26 cellular contexts compared by ENCODE assay signal in genomic region chr6:20013485-20013884, GRCh38.
DNase-seq lines count a peak whose midpoint lies in the region; ATAC-seq, FAIRE-seq and TF ChIP-seq lines count a peak whose summit lies in the region.
"Had no signal": no experiment of that assay in that cellular context is flagged by ENCODE, and none has a peak within 500 bp of the region (broad histone marks: within the 10 kb centered on the region; RNA-seq: fewer than 3 reads in every experiment).

No MANE protein-coding gene starts in this region.

- no peak for ATAC-seq in GM19324 (IDR thresholded peaks at IDR 0.05; ENCODE audit: low FRiP score, unreplicated experiment)
- ATAC-seq: GM12878, Panc1 had no signal

- FAIRE-seq in GM19239 (lab: Jason Lieb, UNC): no peak
- FAIRE-seq: GM12878, H54 had no signal

- no peak overlapping the region for H3K4me3 ChIP-seq in adrenal gland
- H3K4me3 ChIP-seq: BLaER1, GM12878 had no signal

- H3K9me3 ChIP-seq in adrenal gland (replicated peaks in 1 of 3): no peaks in the 10 kb centered on the region
- H3K9me3 ChIP-seq: BLaER1, Caco-2, SK-N-SH had no signal

- H3K4me1 ChIP-seq in adrenal gland (replicated peaks in 1 of 2): no peaks in the 10 kb centered on the region
- H3K4me1 ChIP-seq: Caco-2 had no signal

- no peak for TF ChIP-seq CTCF in adrenal gland (IDR thresholded peaks at IDR 0.05)

- no peak overlapping the region for H3K27ac ChIP-seq in substantia nigra (ENCODE audit: low read depth, low read length, poor library complexity, severe bottlenecking)
- no peak overlapping the region for H3K27ac ChIP-seq in adrenal gland
- H3K27ac ChIP-seq: BLaER1 had no signal

- TF ChIP-seq POLR2A in adrenal gland (IDR thresholded peaks at IDR 0.05): no peak

- no peaks in the 10 kb centered on the region for H3K27me3 ChIP-seq in adrenal gland
- H3K27me3 ChIP-seq: BLaER1 had no signal

- H3K36me3 ChIP-seq in adrenal gland (replicated peaks in 1 of 2): no peaks in the 10 kb centered on the region
- H3K36me3 ChIP-seq: BLaER1 had no signal

- intact Hi-C loops in adrenal gland (cut with DNase I): no loop called here

- DNase-seq in anterior cingulate cortex (lab: John Stamatoyannopoulos, UW) (peak in 37 of 58 donors; percentile 1 to 69 (median 30)), globus pallidus (ENCODE audit: low spot score) (peak; percentile 51), middle frontal gyrus (ENCODE audit: extremely low spot score, low spot score) (peak; percentile 8), substantia nigra (lab: John Stamatoyannopoulos, UW) (peak in 34 of 49 donors; percentile 6 to 78 (median 34)), NCI-H1417 treated with DMSO at 0.1 percent for 48 hours (lab: John Stamatoyannopoulos, UW) (no peak), adrenal gland (no peak), GM19239 (ENCODE audit: insufficient read length, low spot score) (no peak)
- DNase-seq: Caco-2; CD4-positive, alpha-beta memory T cell; DMS 273 treated with DMSO at 0.1 percent for 48 hours; DMS79 treated with DMSO at 0.1 percent for 48 hours; MM.1S; NCI-H1048; NCI-H1436; NCI-H1930; NCI-H2227 treated with DMSO at 0.1 percent for 48 hours; NCI-H510A treated with DMSO at 0.1 percent for 48 hours; NCI-H774; NK-92 treated with Interleukin-12 subunit alpha and Interleukin-12 subunit beta, amount 100 ng/mL, for 24 hours; SIG-M5; SK-N-SH had no signal

- 67 to 77% (median 70%) methylated on average over 5 of the region's 5 CpGs for WGBS in adrenal gland, 4 donors

Comparison
In these comparisons a context has a peak if more than half of its experiments do, and no peak if none do; other contexts are left out.
1. DNase-seq: peak in anterior cingulate cortex (37 of 58), globus pallidus (single experiment), middle frontal gyrus (single experiment) and substantia nigra (34 of 49); none in NCI-H1417 treated with DMSO at 0.1 percent for 48 hours (single experiment), adrenal gland (0 of 7) and GM19239 (single experiment).